ENCODE assay signal across 7 cellular contexts in genomic region chr12:105420659-105421240, GRCh38.
DNase-seq lines count a peak whose midpoint lies in the region; ATAC-seq and TF ChIP-seq lines count a peak whose summit lies in the region.

No MANE protein-coding gene starts in this region.

- no peak overlapping the region for H3K4me3 Mint-ChIP-seq in activated T-cell treated with anti-CD3 and anti-CD28 coated beads, Interleukin-2, amount 50 U/mL, for 4 hours
- H3K4me3 Mint-ChIP-seq in nephron progenitor cell = no peak overlapping the region

- H3K79me2 ChIP-seq in OCI-LY7 (ENCODE audit: insufficient read depth, low read depth, low read length) = no peaks in the 10 kb centered on the region
- no peaks in the 10 kb centered on the region for H3K79me2 ChIP-seq in fibroblast of lung (ENCODE audit: control insufficient read depth, insufficient read depth, low read length)

- no peaks in the 10 kb centered on the region for H3K9me2 ChIP-seq in OCI-LY7 (ENCODE audit: insufficient read depth, low read length)

- CTCF ChIA-PET in OCI-LY7 (lab: Charles Lee; ENCODE audit: unreplicated experiment) = interaction anchor here (0.6 to 0.9 kb wide), 2 partner anchors 124 to 716 kb away, joined by 3 read pairs; no protein-coding TSS in a partner anchor

- no peak overlapping the region for H3K27ac Mint-ChIP-seq in nephron progenitor cell

- no peaks in the 10 kb centered on the region for H3K9me3 Mint-ChIP-seq in activated T-cell treated with anti-CD3 and anti-CD28 coated beads, Interleukin-2, amount 50 U/mL, for 4 hours
- H3K9me3 Mint-ChIP-seq in nephron progenitor cell = peaks cover 7% of the 10 kb centered on the region

- H3K4me3 ChIP-seq in GM12875 (ENCODE audit: low read depth, low read length) (no peak overlapping the region), OCI-LY7 (ENCODE audit: low read depth, low read length, poor library complexity, severe bottlenecking) (no peak overlapping the region), fibroblast of lung (replicated peaks in 1 of 4; ENCODE audit: control extremely low read depth in 1 of 4, insufficient read depth in 1 of 4, low read depth in 3 of 4, low read length in 4 of 4) (no peak overlapping the region)
- H3K4me3 ChIP-seq in Jurkat, Clone E6-1 (ENCODE audit: low read length) = no peak overlapping the region

- DNase-seq in Jurkat, Clone E6-1 (ENCODE audit: low read depth, low spot score) = peak; percentile 69
- DNase-seq in OCI-LY7 (ENCODE audit: low spot score) = peak; percentile 68
- peak; percentile 51 for DNase-seq in activated T-cell treated with anti-CD3 and anti-CD28 coated beads, Interleukin-2, amount 50 U/mL, for 4 hours
- DNase-seq in fibroblast of lung (ENCODE audit: low read depth in 2 of 2) = peak; percentile 67 to 79
- DNase-seq in nephron progenitor cell = peak; percentile 83
- peak; percentile 43 for DNase-seq in stromal cell of bone marrow (ENCODE audit: low read depth)

- no peaks in the 10 kb centered on the region for H3K4me1 Mint-ChIP-seq in activated T-cell treated with anti-CD3 and anti-CD28 coated beads, Interleukin-2, amount 50 U/mL, for 4 hours (ENCODE audit: low read depth)
- peaks cover 11% of the 10 kb centered on the region for H3K4me1 Mint-ChIP-seq in nephron progenitor cell

- H3K27me3 ChIP-seq in fibroblast of lung (ENCODE audit: control insufficient read depth, insufficient read depth, low read length) = no peaks in the 10 kb centered on the region

- intact Hi-C loops in OCI-LY7 (cut with micrococcal nuclease; ENCODE audit: unreplicated experiment) = loop anchor here (1.0 to 2.0 kb wide), 2 partner anchors 716 to 804 kb away; no protein-coding TSS in a partner anchor

- H4K20me1 ChIP-seq in OCI-LY7 (ENCODE audit: insufficient read depth, low read length) (no peaks in the 10 kb centered on the region), fibroblast of lung (ENCODE audit: control insufficient read depth, extremely low read depth, insufficient read depth, low read length) (no peaks in the 10 kb centered on the region)

- H3K9ac ChIP-seq in fibroblast of lung (ENCODE audit: insufficient read depth, low read length) = no peak overlapping the region

- no TSS peak for BruUV-seq in OCI-LY7 (replicated peaks; lab: Mats Ljungman, UMichigan)

- TF ChIP-seq CTCF in GM12875 (IDR thresholded peaks at IDR 0.05; ENCODE audit: borderline replicate concordance, insufficient read depth, low read depth, low read length) (peak; percentile 76), OCI-LY7 (conservative IDR thresholded peaks at IDR 0.05; ENCODE audit: low read length) (peak; percentile 99), fibroblast of lung (conservative IDR thresholded peaks at IDR 0.05 in 1 of 2, IDR thresholded peaks at IDR 0.05 in 1 of 2; ENCODE audit: low read depth in 1 of 2, low read length in 2 of 2) (peak; percentile 90 to 97), nephron progenitor cell (IDR thresholded peaks at IDR 0.05) (peak; percentile 97)

- no peak overlapping the region for H3K4me2 ChIP-seq in OCI-LY7 (ENCODE audit: low read length)
- H3K4me2 ChIP-seq in fibroblast of lung (ENCODE audit: extremely low read depth, insufficient read depth, low read length) = no peak overlapping the region

- POLR2A ChIA-PET in OCI-LY7 (lab: Charles Lee) = no interaction called here

- H3K9me3 ChIP-seq in OCI-LY7 (ENCODE audit: low read length) = no peaks in the 10 kb centered on the region
- no peaks in the 10 kb centered on the region for H3K9me3 ChIP-seq in fibroblast of lung (ENCODE audit: control insufficient read depth, insufficient read depth, low read depth, low read length)

- no peaks in the 10 kb centered on the region for H3K27me3 Mint-ChIP-seq in activated T-cell treated with anti-CD3 and anti-CD28 coated beads, Interleukin-2, amount 50 U/mL, for 4 hours (ENCODE audit: low read depth)
- H3K27me3 Mint-ChIP-seq in nephron progenitor cell (ENCODE audit: low read depth, poor library complexity) = peaks cover 4% of the 10 kb centered on the region

- H3K36me3 ChIP-seq in OCI-LY7 (ENCODE audit: insufficient read depth, low read length) (no peaks in the 10 kb centered on the region), fibroblast of lung (ENCODE audit: control insufficient read depth, insufficient read depth, low read length) (no peaks in the 10 kb centered on the region)

- ATAC-seq in activated T-cell treated with anti-CD3 and anti-CD28 coated beads, Interleukin-2, amount 50 U/mL, for 4 hours = peak; percentile 66 to 71

- H3K27ac ChIP-seq in OCI-LY7 (ENCODE audit: low read depth, low read length, poor library complexity, severe bottlenecking) = no peak overlapping the region
- H3K27ac ChIP-seq in fibroblast of lung (ENCODE audit: insufficient read depth, low read length) = no peak overlapping the region

- no peaks in the 10 kb centered on the region for H3K36me3 Mint-ChIP-seq in activated T-cell treated with anti-CD3 and anti-CD28 coated beads, Interleukin-2, amount 50 U/mL, for 4 hours (ENCODE audit: insufficient read depth)
- H3K36me3 Mint-ChIP-seq in nephron progenitor cell (ENCODE audit: low read depth) = no peaks in the 10 kb centered on the region

- H2AFZ ChIP-seq in OCI-LY7 (ENCODE audit: low read length) = no peak overlapping the region
- H2AFZ ChIP-seq in fibroblast of lung (ENCODE audit: low read length) = no peak overlapping the region

- no peaks in the 10 kb centered on the region for H3K4me1 ChIP-seq in OCI-LY7 (ENCODE audit: insufficient read depth, low read length, poor library complexity, severe bottlenecking)
- H3K4me1 ChIP-seq in fibroblast of lung (ENCODE audit: control insufficient read depth, extremely low read depth, insufficient read depth, low read length) = peaks cover 11% of the 10 kb centered on the region
